16 cellular contexts compared by ENCODE assay signal in genomic region chr7:47325337-47325736, GRCh38.
"Had no signal": no experiment of that assay in that cellular context is flagged by ENCODE, and none has a peak within 500 bp of the region (broad histone marks: within the 10 kb centered on the region; RNA-seq: fewer than 3 reads in every experiment).

No MANE protein-coding gene starts in this region.

- H3K36me3 Mint-ChIP-seq: activated naive CD4-positive, alpha-beta T cell treated with anti-CD3 and anti-CD28 coated beads, Interleukin-2, amount 50 U/mL, for 72 hours had no signal

- DNase-seq: activated T-cell treated with anti-CD3 and anti-CD28 coated beads, Interleukin-2, amount 50 U/mL, for 1 hour; amniotic stem cell; endodermal cell; erythroblast; foreskin fibroblast; sigmoid colon; stimulated activated CD4-positive, alpha-beta T cell treated with anti-CD3 and anti-CD28 coated beads, Interleukin-2, amount 100 ng/mL, for 48 hours; stimulated activated CD8-positive, alpha-beta memory T cell treated with anti-CD3 and anti-CD28 coated beads, Interleukin-4, amount 100 ng/mL, for 48 hours; stimulated activated naive CD8-positive, alpha-beta T cell treated with anti-CD3 and anti-CD28 coated beads, Interleukin-15, Interleukin-2, amounts not matched to agents 100 U/mL and 50 U/mL, for 24 hours; testis had no signal

- H3K27ac ChIP-seq: neutrophil, testis had no signal

- H3K27me3 ChIP-seq: neutrophil, sigmoid colon, testis had no signal

- H3K9me3 ChIP-seq: neutrophil, sigmoid colon, testis had no signal

- H3K4me3 Mint-ChIP-seq: brain, endodermal cell, mesothelial cell of epicardium had no signal

- FAIRE-seq: islet of Langerhans had no signal

- H3K27ac Mint-ChIP-seq: activated naive CD4-positive, alpha-beta T cell treated with anti-CD3 and anti-CD28 coated beads, Interleukin-2, amount 50 U/mL, for 72 hours; endodermal cell; mesothelial cell of epicardium had no signal

- ATAC-seq: activated CD4-positive, CD25-positive, alpha-beta regulatory T cell treated with anti-CD3 and anti-CD28 coated beads, Interleukin-2, amount 50 U/mL, for 24 hours; activated naive CD4-positive, alpha-beta T cell treated with anti-CD3 and anti-CD28 coated beads, Interleukin-2, amount 50 U/mL, for 72 hours; stimulated activated naive CD8-positive, alpha-beta T cell treated with anti-CD3 and anti-CD28 coated beads, Interleukin-15, Interleukin-2, amounts not matched to agents 100 U/mL and 50 U/mL, for 24 hours had no signal

- H3K36me3 ChIP-seq: neutrophil had no signal

- H3K4me3 ChIP-seq: sigmoid colon, testis had no signal

- H3K27me3 Mint-ChIP-seq: brain had no signal

- H3K9me3 Mint-ChIP-seq: activated naive CD4-positive, alpha-beta T cell treated with anti-CD3 and anti-CD28 coated beads, Interleukin-2, amount 50 U/mL, for 72 hours; endodermal cell; mesothelial cell of epicardium had no signal
